ENCODE assay signal across 8 cellular contexts in genomic region chr7:128427289-128427891, GRCh38. TPM values are rescaled to one million over a fixed set of nuclear protein-coding genes. Genes with fewer than 3 reads are reported as not detected.
DNase-seq lines count a peak whose midpoint lies in the region; ATAC-seq and TF ChIP-seq lines count a peak whose summit lies in the region.

No MANE protein-coding gene starts in this region.

- H3K9me3 ChIP-seq in ovary: no peaks in the 10 kb centered on the region

- no peak for ATAC-seq in HG02763 (IDR thresholded peaks at IDR 0.05; ENCODE audit: unreplicated experiment)
- ATAC-seq in GM21360 (IDR thresholded peaks at IDR 0.05; ENCODE audit: unreplicated experiment): no peak

- WGBS in ovary, 3 donors: 8 to 13% (median 9%) methylated on average over 7 of the region's 7 CpGs

- H3K4me3 ChIP-seq in fibroblast of villous mesenchyme (ENCODE audit: low read depth, low read length) (no peak overlapping the region), ovary (no peak overlapping the region)

- TF ChIP-seq CTCF in fibroblast of villous mesenchyme (IDR thresholded peaks at IDR 0.05; ENCODE audit: insufficient read depth, low read depth, low read length) (peak; percentile 67), ovary (IDR thresholded peaks at IDR 0.05) (peak; percentile 51 to 94 (median 84))

- H3K27ac ChIP-seq in ovary: no peak overlapping the region

- no peaks in the 10 kb centered on the region for H3K4me1 ChIP-seq in ovary (ENCODE audit: insufficient read depth)

- TF ChIP-seq POLR2A in ovary (IDR thresholded peaks at IDR 0.05): no peak

- TF ChIP-seq EP300 in ovary (IDR thresholded peaks at IDR 0.05): no peak

- intact Hi-C loops in ovary (cut with DNase I): loop anchor here (2.0 to 5.0 kb wide), 5 partner anchors 29 to 35 kb away; no protein-coding TSS in a partner anchor

- no peaks in the 10 kb centered on the region for H3K36me3 ChIP-seq in ovary

- no peaks in the 10 kb centered on the region for H3K27me3 ChIP-seq in ovary

- DNase-seq in AML-193 (lab: John Stamatoyannopoulos, UW) (peak; percentile 60 to 66), GM03348 (ENCODE audit: low spot score) (peak; percentile 74), NCI-H1105 (lab: John Stamatoyannopoulos, UW) (peak; percentile 63), SW480 (ENCODE audit: low spot score) (peak; percentile 51), fibroblast of villous mesenchyme (ENCODE audit: low read depth) (peak; percentile 67), ovary (peak in 1 of 5 donors; percentile 37)

RNA-seq across cellular contexts. Expression of gene IMPDH1, which starts 17.6 kb away (rescaled TPM):
- total RNA-seq in fibroblast of villous mesenchyme (54.0 and 60.9 TPM in 2 replicates), ovary (10 to 100 TPM; 10.3 to 66.9 (median 41.4) TPM)
- 10 to 100 TPM; 16.5 to 23.3 TPM for polyA plus RNA-seq in ovary

RNA-seq across cellular contexts. Expression of gene HILPDA, which starts 28.3 kb away (rescaled TPM):
- total RNA-seq in fibroblast of villous mesenchyme (14.7 and 16.4 TPM in 2 replicates), ovary (10 to 100 TPM; 10.2 to 69.7 (median 32.9) TPM)
- polyA plus RNA-seq in ovary: 10 to 100 TPM; 18.7 to 39.0 TPM

RNA-seq across cellular contexts. Expression of gene METTL2B, which starts 49.2 kb away (rescaled TPM):
- total RNA-seq in fibroblast of villous mesenchyme (36.7 and 37.0 TPM in 2 replicates), ovary (10 to 100 TPM; 11.3 to 31.3 (median 20.3) TPM)
- polyA plus RNA-seq in ovary: 10 to 100 TPM in 1 of 2 donors, 1 to 10 TPM in 1; 9.5 to 23.4 TPM
